32 cellular contexts compared by ENCODE assay signal in the genomic region with DNA sequence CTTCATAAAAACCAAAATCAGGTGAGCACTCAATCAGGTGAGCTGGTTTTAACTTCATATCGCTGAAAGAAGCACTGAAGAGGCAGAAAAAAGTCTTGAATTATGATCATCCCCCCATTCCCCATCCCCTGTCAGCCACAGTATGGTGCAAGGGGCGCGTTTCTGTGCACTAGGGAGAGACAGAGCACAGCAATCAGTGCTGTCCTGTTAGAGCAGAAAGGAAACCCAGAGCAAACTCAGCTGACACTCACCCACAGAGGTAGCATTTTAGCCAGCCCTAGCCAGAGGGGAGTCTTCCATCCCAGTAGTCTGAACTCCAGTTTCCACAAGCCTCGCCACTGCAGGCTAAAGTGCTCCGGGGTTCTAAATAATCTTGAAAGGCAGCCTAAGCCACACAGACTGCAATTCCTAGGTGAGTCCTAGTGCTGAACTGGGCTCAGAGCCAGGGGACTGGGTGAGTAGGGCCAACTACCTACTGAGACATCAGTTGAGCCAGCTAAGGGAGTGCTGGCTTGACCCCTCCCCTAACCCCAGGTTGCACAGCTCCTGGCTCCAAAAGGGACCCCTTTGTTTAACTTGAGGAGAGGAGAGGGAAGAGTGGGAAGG.
DNase-seq lines count a peak whose midpoint lies in the region; ATAC-seq and TF ChIP-seq lines count a peak whose summit lies in the region.
"Had no signal": no experiment of that assay in that cellular context is flagged by ENCODE, and none has a peak within 500 bp of the region (broad histone marks: within the 10 kb centered on the region; RNA-seq: fewer than 3 reads in every experiment).

No MANE protein-coding gene starts in this region.

- ATAC-seq in Right ventricle myocardium superior (ENCODE audit: poor library complexity) = peak; percentile 46
- no peak for ATAC-seq in left cardiac atrium
- peak; percentile 54 for ATAC-seq in stimulated activated memory B cell treated with anti-CD40 and anti-IgM and Interleukin-4, amounts not matched to agents 10 μg/mL and 1 μg/mL and 100 μg/mL, for 72 hours
- ATAC-seq: gastroesophageal sphincter, T-helper 17 cell had no signal

- H3K27me3 Mint-ChIP-seq in stimulated activated memory B cell treated with anti-CD40 and anti-IgM and Interleukin-4, amounts not matched to agents 10 μg/mL and 1 μg/mL and 100 μg/mL, for 72 hours = no peaks in the 10 kb centered on the region
- H3K27me3 Mint-ChIP-seq: activated naive CD8-positive, alpha-beta T cell treated with anti-CD3 and anti-CD28 coated beads for 36 hours; dendritic cell treated with granulocyte-macrophage colony-stimulating factor and Interleukin-4, amounts not matched to agents 40 ng/mL and 50 ng/mL, for 4 days; T-helper 17 cell had no signal

- no peak overlapping the region for H3K27ac Mint-ChIP-seq in stimulated activated memory B cell treated with anti-CD40 and anti-IgM and Interleukin-4, amounts not matched to agents 10 μg/mL and 1 μg/mL and 100 μg/mL, for 72 hours
- H3K27ac Mint-ChIP-seq: activated naive CD8-positive, alpha-beta T cell treated with anti-CD3 and anti-CD28 coated beads for 36 hours; CD8-positive, alpha-beta memory T cell; dendritic cell treated with granulocyte-macrophage colony-stimulating factor and Interleukin-4, amounts not matched to agents 40 ng/mL and 50 ng/mL, for 4 days; nephron; T-helper 17 cell had no signal

- no peaks in the 10 kb centered on the region for H3K27me3 ChIP-seq in right atrium auricular region
- H3K27me3 ChIP-seq: BE2C, gastroesophageal sphincter, ovary, suprapubic skin had no signal

- TF ChIP-seq CTCF in right atrium auricular region (IDR thresholded peaks at IDR 0.05) = no peak

- H3K36me3 Mint-ChIP-seq in stimulated activated memory B cell treated with anti-CD40 and anti-IgM and Interleukin-4, amounts not matched to agents 10 μg/mL and 1 μg/mL and 100 μg/mL, for 72 hours = no peaks in the 10 kb centered on the region
- H3K36me3 Mint-ChIP-seq: activated naive CD8-positive, alpha-beta T cell treated with anti-CD3 and anti-CD28 coated beads for 36 hours; CD8-positive, alpha-beta memory T cell had no signal

- no peak overlapping the region for H3K27ac ChIP-seq in right atrium auricular region
- H3K27ac ChIP-seq: gastroesophageal sphincter, HL-60, lower lobe of right lung, ovary, SK-N-MC, suprapubic skin had no signal

- no peaks in the 10 kb centered on the region for H3K4me1 ChIP-seq in right atrium auricular region
- H3K4me1 ChIP-seq: BE2C, gastroesophageal sphincter, lower lobe of right lung, suprapubic skin had no signal

- no peak overlapping the region for H3K4me3 Mint-ChIP-seq in stimulated activated memory B cell treated with anti-CD40 and anti-IgM and Interleukin-4, amounts not matched to agents 10 μg/mL and 1 μg/mL and 100 μg/mL, for 72 hours
- H3K4me3 Mint-ChIP-seq: activated naive CD8-positive, alpha-beta T cell treated with anti-CD3 and anti-CD28 coated beads for 36 hours; CD8-positive, alpha-beta memory T cell; dendritic cell treated with granulocyte-macrophage colony-stimulating factor and Interleukin-4, amounts not matched to agents 40 ng/mL and 50 ng/mL, for 4 days; nephron; T-helper 17 cell had no signal

- no peak overlapping the region for H3K4me3 ChIP-seq in right atrium auricular region
- H3K4me3 ChIP-seq: gastroesophageal sphincter, lower lobe of right lung, ovary, SK-N-MC, smooth muscle cell, suprapubic skin had no signal

- DNase-seq in Right ventricle myocardium superior = peak; percentile 31
- DNase-seq in right atrium auricular region (ENCODE audit: low spot score) = no peak
- peak; percentile 49 for DNase-seq in RPMI8226
- peak; percentile 18 for DNase-seq in left cardiac atrium
- no peak for DNase-seq in GM03348 (ENCODE audit: low spot score)
- DNase-seq in activated CD4-positive, alpha-beta T cell treated with anti-CD3 and anti-CD28 coated beads, Interleukin-2, amount 50 U/mL, for 1 hour = no peak
- DNase-seq in germinal center (ENCODE audit: low spot score) = no peak
- DNase-seq: ACHN; activated CD8-positive, alpha-beta memory T cell treated with anti-CD3 and anti-CD28 coated beads for 24 hours; activated effector memory CD4-positive, alpha-beta T cell treated with anti-CD3 and anti-CD28 coated beads, Interleukin-2, amount 50 U/mL, for 16 hours; activated naive CD8-positive, alpha-beta T cell treated with anti-CD3 and anti-CD28 coated beads for 36 hours; aorta; BE2C; caudate nucleus; CD8-positive, alpha-beta memory T cell; hypothalamus; lower lobe of right lung; NCI-H1092; NCI-H1694 treated with DMSO at 0.1 percent for 48 hours; NCI-H526; ovary; retina; stimulated activated CD4-positive, alpha-beta T cell treated with anti-CD3 and anti-CD28 coated beads, Interleukin-1b, Interleukin-23, amount 100 ng/mL, for 48 hours; T-helper 17 cell had no signal

- no peaks in the 10 kb centered on the region for H3K36me3 ChIP-seq in right atrium auricular region
- H3K36me3 ChIP-seq: BE2C, gastroesophageal sphincter, lower lobe of right lung, ovary, suprapubic skin had no signal

- no peaks in the 10 kb centered on the region for H3K9me3 ChIP-seq in right atrium auricular region
- H3K9me3 ChIP-seq: gastroesophageal sphincter, lower lobe of right lung, ovary, suprapubic skin had no signal

- H3K4me1 Mint-ChIP-seq in stimulated activated memory B cell treated with anti-CD40 and anti-IgM and Interleukin-4, amounts not matched to agents 10 μg/mL and 1 μg/mL and 100 μg/mL, for 72 hours = no peaks in the 10 kb centered on the region
- H3K4me1 Mint-ChIP-seq: activated naive CD8-positive, alpha-beta T cell treated with anti-CD3 and anti-CD28 coated beads for 36 hours; CD8-positive, alpha-beta memory T cell; T-helper 17 cell had no signal

- intact Hi-C loops in Right ventricle myocardium superior (cut with DNase I) = loop anchor here (10.0 kb wide), 1 partner anchor 335 kb away; no protein-coding TSS in a partner anchor
- intact Hi-C loops in left cardiac atrium (cut with DNase I) = no loop called here

- H3K9me3 Mint-ChIP-seq in stimulated activated memory B cell treated with anti-CD40 and anti-IgM and Interleukin-4, amounts not matched to agents 10 μg/mL and 1 μg/mL and 100 μg/mL, for 72 hours = no peaks in the 10 kb centered on the region
- H3K9me3 Mint-ChIP-seq: activated naive CD8-positive, alpha-beta T cell treated with anti-CD3 and anti-CD28 coated beads for 36 hours; CD8-positive, alpha-beta memory T cell had no signal

Comparison
In these comparisons a context has a peak if more than half of its experiments do, and no peak if none do; other contexts are left out.
1. ATAC-seq: peak in Right ventricle myocardium superior (single experiment) and stimulated activated memory B cell treated with anti-CD40 and anti-IgM and Interleukin-4, amounts not matched to agents 10 μg/mL and 1 μg/mL and 100 μg/mL, for 72 hours (single experiment); none in left cardiac atrium (0 of 2).
2. DNase-seq: peak in Right ventricle myocardium superior (single experiment), RPMI8226 (single experiment) and left cardiac atrium (single experiment); none in right atrium auricular region (single experiment), GM03348 (single experiment), activated CD4-positive, alpha-beta T cell treated with anti-CD3 and anti-CD28 coated beads, Interleukin-2, amount 50 U/mL, for 1 hour (single experiment) and germinal center (single experiment).